8 cellular contexts compared by ENCODE assay signal in genomic region chr1:107277022-107277421, GRCh38.
DNase-seq lines count a peak whose midpoint lies in the region; ATAC-seq and TF ChIP-seq lines count a peak whose summit lies in the region.

No MANE protein-coding gene starts in this region.

- no TSS peak for BruUV-seq in A673 (replicated peaks; lab: Mats Ljungman, UMichigan)

- H3K36me3 ChIP-seq in A673 (ENCODE audit: insufficient read depth, low read length, poor library complexity, severe bottlenecking) (no peaks in the 10 kb centered on the region), breast epithelium (no peaks in the 10 kb centered on the region)

- WGBS in lower leg skin, 2 donors: 36 to 46% methylated on average over 4 of the region's 4 CpGs

- H3K9me3 ChIP-seq in A673 (ENCODE audit: low read depth, low read length, poor library complexity, severe bottlenecking): no peaks in the 10 kb centered on the region
- no peaks in the 10 kb centered on the region for H3K9me3 ChIP-seq in breast epithelium

- DNase-seq in A673 (ENCODE audit: low spot score): peak; percentile 90
- DNase-seq in NCI-H460 (ENCODE audit: extremely low read depth, low read depth): peak; percentile 16
- no peak for DNase-seq in breast epithelium (ENCODE audit: low spot score in 2 of 2)
- peak; percentile 20 to 84 for DNase-seq in lower leg skin (ENCODE audit: low spot score in 2 of 2)
- DNase-seq in CD1c-positive myeloid dendritic cell (ENCODE audit: extremely low spot score): no peak
- no peak for DNase-seq in epidermal melanocyte (ENCODE audit: insufficient read length, low spot score)

- H3K27ac ChIP-seq in A673 (ENCODE audit: low read depth, low read length, poor library complexity, severe bottlenecking) (peak overlapping the region; percentile 39), breast epithelium (no peak overlapping the region)

- no peak for TF ChIP-seq POLR2A in breast epithelium (IDR thresholded peaks at IDR 0.05)
- no peak for TF ChIP-seq POLR2A in lower leg skin (IDR thresholded peaks at IDR 0.05)

- POLR2A ChIA-PET in A673 (lab: Charles Lee; ENCODE audit: low non-redundant PET): no interaction called here

- CTCF ChIA-PET in A673 (lab: Charles Lee): interaction anchor here (0.7 to 2.0 kb wide), 2 partner anchors 252 to 1205 kb away, joined by 3 to 10 read pairs; no protein-coding TSS in a partner anchor

- peak; percentile 72 for TF ChIP-seq CTCF in A673 (conservative IDR thresholded peaks at IDR 0.05; ENCODE audit: low read depth, low read length)
- peak in 2 of 3 donors; percentile 27 to 49 for TF ChIP-seq CTCF in breast epithelium (IDR thresholded peaks at IDR 0.05)
- no peak for TF ChIP-seq CTCF in lower leg skin (IDR thresholded peaks at IDR 0.05)

- peaks cover 71% of the 10 kb centered on the region for H3K4me1 ChIP-seq in A673 (ENCODE audit: insufficient read depth, low read length, poor library complexity, severe bottlenecking)
- H3K4me1 ChIP-seq in breast epithelium: no peaks in the 10 kb centered on the region

- ATAC-seq in GM18502 (IDR thresholded peaks at IDR 0.05; ENCODE audit: poor library complexity, unreplicated experiment): peak; percentile 69
- ATAC-seq in HG03469 (IDR thresholded peaks at IDR 0.05; ENCODE audit: unreplicated experiment): no peak

- H3K27me3 ChIP-seq in A673 (replicated peaks; ENCODE audit: insufficient read depth, low read depth, low read length, poor library complexity): no peaks in the 10 kb centered on the region
- no peaks in the 10 kb centered on the region for H3K27me3 ChIP-seq in breast epithelium

- H3K4me3 ChIP-seq in A673 (ENCODE audit: low read depth, low read length, poor library complexity, severe bottlenecking) (no peak overlapping the region), breast epithelium (no peak overlapping the region), lower leg skin (ENCODE audit: low read depth, poor library complexity, severe bottlenecking) (no peak overlapping the region)

- intact Hi-C loops in A673 (cut with micrococcal nuclease; ENCODE audit: unreplicated experiment) (no loop called here), breast epithelium (cut with DNase I; ENCODE audit: low total_unique reads) (no loop called here), lower leg skin (cut with DNase I; ENCODE audit: low total_unique reads) (no loop called here)

Comparison
In these comparisons a context has a peak if more than half of its experiments do, and no peak if none do; other contexts are left out.
1. DNase-seq: peak in A673 (single experiment), NCI-H460 (single experiment) and lower leg skin (2 of 2); none in breast epithelium (0 of 2), CD1c-positive myeloid dendritic cell (single experiment) and epidermal melanocyte (single experiment).
2. CTCF ChIP-seq: peak in A673 (single experiment) and breast epithelium (2 of 3); none in lower leg skin (0 of 3).